Comparison of ENCODE assay signal across 26 cellular contexts in genomic region chr10:30378607-30379006, GRCh38. TPM values are rescaled to one million over a fixed set of nuclear protein-coding genes. Genes with fewer than 3 reads are reported as not detected.
DNase-seq lines count a peak whose midpoint lies in the region; ATAC-seq, FAIRE-seq and TF ChIP-seq lines count a peak whose summit lies in the region.
"Had no signal": no experiment of that assay in that cellular context is flagged by ENCODE, and none has a peak within 500 bp of the region (broad histone marks: within the 10 kb centered on the region; RNA-seq: fewer than 3 reads in every experiment).

No MANE protein-coding gene starts in this region.

- H3K27me3 Mint-ChIP-seq in activated naive CD8-positive, alpha-beta T cell treated with anti-CD3 and anti-CD28 coated beads for 36 hours: peaks cover 7% of the 10 kb centered on the region
- H3K27me3 Mint-ChIP-seq in activated naive CD8-positive, alpha-beta T cell treated with anti-CD3 and anti-CD28 coated beads, Interleukin-2, amount 50 U/mL, for 24 hours: no peaks in the 10 kb centered on the region
- peaks cover 0 to 7% of the 10 kb centered on the region in 2 donors for H3K27me3 Mint-ChIP-seq in stimulated activated naive B cell treated with anti-CD40 and anti-IgM and Interleukin-4, amounts not matched to agents 10 μg/mL and 1 μg/mL and 100 μg/mL, for 72 hours

- no peak for ATAC-seq in activated naive CD8-positive, alpha-beta T cell treated with anti-CD3 and anti-CD28 coated beads, Interleukin-2, amount 50 U/mL, for 24 hours
- no peak for ATAC-seq in stimulated activated naive B cell treated with anti-CD40 and anti-IgM and Interleukin-4, amounts not matched to agents 10 μg/mL and 1 μg/mL and 100 μg/mL, for 72 hours (replicated peaks)
- ATAC-seq: foreskin keratinocyte, lower lobe of right lung had no signal

- H3K4me3 ChIP-seq in bronchial epithelial cell (ENCODE audit: low read depth, low read length): no peak overlapping the region
- H3K4me3 ChIP-seq in iPS-20b (ENCODE audit: low read length): no peak overlapping the region; the same call in 1 of the 2 replicates
- no peak overlapping the region for H3K4me3 ChIP-seq in ovary
- H3K4me3 ChIP-seq: lower lobe of right lung, prostate gland had no signal

- H3K27ac ChIP-seq in iPS-20b (ENCODE audit: low read length) (no peak overlapping the region), ovary (no peak overlapping the region)
- H3K27ac ChIP-seq: foreskin keratinocyte, KMS-11, lower lobe of right lung, prostate gland had no signal

- intact Hi-C loops in ovary (cut with DNase I): no loop called here

- TF ChIP-seq CTCF in bronchial epithelial cell (IDR thresholded peaks at IDR 0.05; ENCODE audit: insufficient read depth, low read length, severe bottlenecking): no peak
- TF ChIP-seq CTCF in ovary (IDR thresholded peaks at IDR 0.05): no peak

- H3K9ac ChIP-seq in iPS-20b (ENCODE audit: low read depth, low read length): peak overlapping the region; percentile 52; the same call in 1 of the 2 replicates
- H3K9ac ChIP-seq: KMS-11 had no signal

- peaks cover 16% of the 10 kb centered on the region for H3K4me1 ChIP-seq in iPS-20b (ENCODE audit: insufficient read depth, low read length)
- no peaks in the 10 kb centered on the region for H3K4me1 ChIP-seq in ovary (ENCODE audit: insufficient read depth)
- H3K4me1 ChIP-seq: foreskin keratinocyte, prostate gland had no signal

- 68 to 84% (median 75%) methylated on average over 3 of the region's 3 CpGs for WGBS in ovary, 3 donors

- TF ChIP-seq EP300 in ovary (IDR thresholded peaks at IDR 0.05): no peak

- no peaks in the 10 kb centered on the region for H3K9me3 ChIP-seq in iPS-20b (ENCODE audit: insufficient read depth, low read depth, low read length)
- no peaks in the 10 kb centered on the region for H3K9me3 ChIP-seq in ovary
- H3K9me3 ChIP-seq: lower lobe of right lung, prostate gland had no signal

- H3K9me3 Mint-ChIP-seq in activated naive CD8-positive, alpha-beta T cell treated with anti-CD3 and anti-CD28 coated beads for 36 hours: no peaks in the 10 kb centered on the region
- H3K9me3 Mint-ChIP-seq in activated naive CD8-positive, alpha-beta T cell treated with anti-CD3 and anti-CD28 coated beads, Interleukin-2, amount 50 U/mL, for 24 hours: no peaks in the 10 kb centered on the region
- H3K9me3 Mint-ChIP-seq in stimulated activated naive B cell treated with anti-CD40 and anti-IgM and Interleukin-4, amounts not matched to agents 10 μg/mL and 1 μg/mL and 100 μg/mL, for 72 hours: no peaks in the 10 kb centered on the region
- H3K9me3 Mint-ChIP-seq: activated naive CD4-positive, alpha-beta T cell treated with anti-CD3 and anti-CD28 coated beads for 36 hours; activated T-cell treated with anti-CD3 and anti-CD28 coated beads, Interleukin-2, amount 50 U/mL, for 24 hours; neural crest cell; T-helper 1 cell treated with Interleukin-12 subunit alpha and Interleukin-12 subunit beta and Interleukin-4 antibody, amounts not matched to agents 30 μg/mL and 1 μg/mL, for 36 hours had no signal

- no peak for TF ChIP-seq POLR2A in ovary (IDR thresholded peaks at IDR 0.05)

- no peak for DNase-seq in activated naive CD8-positive, alpha-beta T cell treated with anti-CD3 and anti-CD28 coated beads for 36 hours
- no peak for DNase-seq in activated naive CD8-positive, alpha-beta T cell treated with anti-CD3 and anti-CD28 coated beads, Interleukin-2, amount 50 U/mL, for 24 hours
- DNase-seq in bronchial epithelial cell (ENCODE audit: low read depth) (peak; percentile 23), SIG-M5 (lab: John Stamatoyannopoulos, UW) (no peak), ovary (no peak), NCI-H1694 (lab: John Stamatoyannopoulos, UW) (no peak)
- no peak for DNase-seq in stimulated activated naive B cell treated with anti-CD40 and anti-IgM and Interleukin-4, amounts not matched to agents 10 μg/mL and 1 μg/mL and 100 μg/mL, for 72 hours
- DNase-seq: activated CD4-positive, alpha-beta T cell treated with anti-CD3 and anti-CD28 coated beads for 48 hours; activated naive CD4-positive, alpha-beta T cell treated with anti-CD3 and anti-CD28 coated beads for 36 hours; activated T-cell treated with anti-CD3 and anti-CD28 coated beads, Interleukin-2, amount 50 U/mL, for 24 hours; aorta; caudate nucleus; dermis blood vessel endothelial cell; foreskin keratinocyte; lower lobe of right lung; NCI-H2029; NCI-H226; trophoblast cell had no signal

- no peaks in the 10 kb centered on the region for H3K36me3 ChIP-seq in bronchial epithelial cell (ENCODE audit: control insufficient read depth, insufficient read depth, low read length)
- no peaks in the 10 kb centered on the region for H3K36me3 ChIP-seq in iPS-20b (ENCODE audit: insufficient read depth, low read depth, low read length)
- H3K36me3 ChIP-seq in ovary: no peaks in the 10 kb centered on the region
- H3K36me3 ChIP-seq: lower lobe of right lung, prostate gland had no signal

- H3K27me3 ChIP-seq in bronchial epithelial cell (ENCODE audit: control insufficient read depth, insufficient read depth, low read length): no peaks in the 10 kb centered on the region
- no peaks in the 10 kb centered on the region for H3K27me3 ChIP-seq in iPS-20b (ENCODE audit: insufficient read depth, low read length)
- no peaks in the 10 kb centered on the region for H3K27me3 ChIP-seq in ovary

- H3K27ac Mint-ChIP-seq in activated naive CD8-positive, alpha-beta T cell treated with anti-CD3 and anti-CD28 coated beads for 36 hours: no peak overlapping the region
- no peak overlapping the region for H3K27ac Mint-ChIP-seq in activated naive CD8-positive, alpha-beta T cell treated with anti-CD3 and anti-CD28 coated beads, Interleukin-2, amount 50 U/mL, for 24 hours
- peak overlapping the region; percentile 16 for H3K27ac Mint-ChIP-seq in stimulated activated naive B cell treated with anti-CD40 and anti-IgM and Interleukin-4, amounts not matched to agents 10 μg/mL and 1 μg/mL and 100 μg/mL, for 72 hours
- H3K27ac Mint-ChIP-seq: activated naive CD4-positive, alpha-beta T cell treated with anti-CD3 and anti-CD28 coated beads for 36 hours; activated T-cell treated with anti-CD3 and anti-CD28 coated beads, Interleukin-2, amount 50 U/mL, for 24 hours; T-helper 1 cell treated with Interleukin-12 subunit alpha and Interleukin-12 subunit beta and Interleukin-4 antibody, amounts not matched to agents 30 μg/mL and 1 μg/mL, for 36 hours had no signal

- H3K4me3 Mint-ChIP-seq in activated naive CD8-positive, alpha-beta T cell treated with anti-CD3 and anti-CD28 coated beads for 36 hours: peak overlapping the region; percentile 18
- no peak overlapping the region for H3K4me3 Mint-ChIP-seq in activated naive CD8-positive, alpha-beta T cell treated with anti-CD3 and anti-CD28 coated beads, Interleukin-2, amount 50 U/mL, for 24 hours
- H3K4me3 Mint-ChIP-seq in stimulated activated naive B cell treated with anti-CD40 and anti-IgM and Interleukin-4, amounts not matched to agents 10 μg/mL and 1 μg/mL and 100 μg/mL, for 72 hours: no peak overlapping the region
- H3K4me3 Mint-ChIP-seq: activated naive CD4-positive, alpha-beta T cell treated with anti-CD3 and anti-CD28 coated beads for 36 hours; activated T-cell treated with anti-CD3 and anti-CD28 coated beads, Interleukin-2, amount 50 U/mL, for 24 hours; neural crest cell; T-helper 1 cell treated with Interleukin-12 subunit alpha and Interleukin-12 subunit beta and Interleukin-4 antibody, amounts not matched to agents 30 μg/mL and 1 μg/mL, for 36 hours had no signal

- no peak for FAIRE-seq in bronchial epithelial cell (lab: Jason Lieb, UNC)
- FAIRE-seq: endothelial cell of umbilical vein, GM18507, HTR-8/SVneo had no signal

- peaks cover 15% of the 10 kb centered on the region for H3K4me1 Mint-ChIP-seq in activated naive CD8-positive, alpha-beta T cell treated with anti-CD3 and anti-CD28 coated beads for 36 hours
- peaks cover 15% of the 10 kb centered on the region for H3K4me1 Mint-ChIP-seq in activated naive CD8-positive, alpha-beta T cell treated with anti-CD3 and anti-CD28 coated beads, Interleukin-2, amount 50 U/mL, for 24 hours
- H3K4me1 Mint-ChIP-seq in stimulated activated naive B cell treated with anti-CD40 and anti-IgM and Interleukin-4, amounts not matched to agents 10 μg/mL and 1 μg/mL and 100 μg/mL, for 72 hours: peaks cover 0 to 2% of the 10 kb centered on the region in 2 donors

- H3K36me3 Mint-ChIP-seq in activated naive CD8-positive, alpha-beta T cell treated with anti-CD3 and anti-CD28 coated beads for 36 hours: no peaks in the 10 kb centered on the region
- no peaks in the 10 kb centered on the region for H3K36me3 Mint-ChIP-seq in activated naive CD8-positive, alpha-beta T cell treated with anti-CD3 and anti-CD28 coated beads, Interleukin-2, amount 50 U/mL, for 24 hours (ENCODE audit: low read depth)
- no peaks in the 10 kb centered on the region for H3K36me3 Mint-ChIP-seq in stimulated activated naive B cell treated with anti-CD40 and anti-IgM and Interleukin-4, amounts not matched to agents 10 μg/mL and 1 μg/mL and 100 μg/mL, for 72 hours

RNA-seq across cellular contexts. Expression of gene MTPAP, which starts 29.5 kb away (rescaled TPM):
- 10 to 100 TPM; 43.9 to 47.6 TPM for total RNA-seq in activated naive CD8-positive, alpha-beta T cell treated with anti-CD3 and anti-CD28 coated beads for 36 hours
- total RNA-seq in bronchial epithelial cell: 6.3 and 8.2 TPM in 2 replicates
- total RNA-seq in ovary: 10 to 100 TPM in 5 of 7 donors, 1 to 10 TPM in 2; 6.4 to 37.5 (median 25.7) TPM
- 10 to 100 TPM in 1 of 2 donors, 1 to 10 TPM in 1; 6.5 to 10.7 TPM for polyA plus RNA-seq in ovary

RNA-seq across cellular contexts. Expression of gene MAP3K8, which starts 55.4 kb away (rescaled TPM):
- total RNA-seq in activated naive CD8-positive, alpha-beta T cell treated with anti-CD3 and anti-CD28 coated beads for 36 hours: 10 to 100 TPM; 18.0 to 18.5 TPM
- total RNA-seq in bronchial epithelial cell (1.6 and 3.5 TPM in 2 replicates), ovary (10 to 100 TPM in 6 of 7 donors, 1 to 10 TPM in 1; 9.9 to 32.5 (median 13.5) TPM)
- polyA plus RNA-seq in ovary: 10 to 100 TPM in 1 of 2 donors, 1 to 10 TPM in 1; 7.7 to 13.8 TPM
